ENCODE assay signal across 20 cellular contexts in genomic region chr6:77879527-77879926, GRCh38.
DNase-seq lines count a peak whose midpoint lies in the region; ATAC-seq, FAIRE-seq and TF ChIP-seq lines count a peak whose summit lies in the region.
"Had no signal": no experiment of that assay in that cellular context is flagged by ENCODE, and none has a peak within 500 bp of the region (broad histone marks: within the 10 kb centered on the region; RNA-seq: fewer than 3 reads in every experiment).

No MANE protein-coding gene starts in this region.

- intact Hi-C loops in HCT116 (cut with micrococcal nuclease), result no loop called here

- no TSS peak for BruUV-seq in HCT116 (replicated peaks; lab: Mats Ljungman, UMichigan)

- peaks cover 4 to 16% of the 10 kb centered on the region in 2 experiments; a peak in 2 of 4 replicates for H3K4me1 ChIP-seq in HCT116 (ENCODE audit: control insufficient read depth in 1 of 2, insufficient read depth in 2 of 2, low read length in 2 of 2)
- peaks cover 0 to 2% of the 10 kb centered on the region in 2 experiments for H3K4me1 ChIP-seq in trophoblast cell (ENCODE audit: control insufficient read depth in 1 of 2, insufficient read depth in 2 of 2, low read length in 2 of 2)
- H3K4me1 ChIP-seq: BE2C had no signal

- H3K23ac ChIP-seq in trophoblast cell (ENCODE audit: low read length), result no peak overlapping the region

- H3K4me3 Mint-ChIP-seq in type B pancreatic cell, result no peak overlapping the region
- H3K4me3 Mint-ChIP-seq: CD4-positive, CD25-positive, alpha-beta regulatory T cell; CD8-positive, alpha-beta memory T cell; H9 had no signal

- H3K4ac ChIP-seq in trophoblast cell (ENCODE audit: low read depth, low read length), result no peak overlapping the region

- TF ChIP-seq CTCF in HCT116 (IDR thresholded peaks at IDR 0.05 in 2 of 3, conservative IDR thresholded peaks at IDR 0.05 in 1 of 3; ENCODE audit: borderline replicate concordance in 1 of 3, insufficient read depth in 1 of 3, low read depth in 2 of 3, low read length in 2 of 3) (no peak), choroid plexus epithelial cell (conservative IDR thresholded peaks at IDR 0.05; ENCODE audit: low read depth, low read length) (no peak), type B pancreatic cell (conservative IDR thresholded peaks at IDR 0.05) (no peak)

- WGBS in trophoblast cell (ENCODE audit: extremely low coverage, insufficient coverage, insufficient read length), result no CpG with 5 or more reads among the region's 2 CpGs

- H3K9ac ChIP-seq in HCT116 (ENCODE audit: low read length) (no peak overlapping the region), trophoblast cell (ENCODE audit: low read length) (no peak overlapping the region)

- H3K14ac ChIP-seq in trophoblast cell (ENCODE audit: low read length), result no peak overlapping the region

- no peak overlapping the region for H3K27ac Mint-ChIP-seq in type B pancreatic cell
- H3K27ac Mint-ChIP-seq: CD4-positive, CD25-positive, alpha-beta regulatory T cell; CD8-positive, alpha-beta memory T cell; H9 had no signal

- peak; percentile 26 for FAIRE-seq in HTR-8/SVneo (lab: Jason Lieb, UNC)
- FAIRE-seq: A204.1, GM12878, H1 had no signal

- no peak overlapping the region for H2BK120ac ChIP-seq in trophoblast cell (ENCODE audit: insufficient read depth, low read length, poor library complexity)

- no peak overlapping the region for H4K91ac ChIP-seq in trophoblast cell (ENCODE audit: low read depth, low read length)

- H3K9me2 ChIP-seq in HCT116 (ENCODE audit: insufficient read depth), result no peaks in the 10 kb centered on the region

- H3K4me2 ChIP-seq in HCT116 (ENCODE audit: low read length) (peak overlapping the region; percentile 59), trophoblast cell (ENCODE audit: low read length) (peak overlapping the region; percentile 30)

- H3K9me3 Mint-ChIP-seq in type B pancreatic cell, result peaks cover 10% of the 10 kb centered on the region
- H3K9me3 Mint-ChIP-seq: H9 had no signal

- no peak overlapping the region for H3K18ac ChIP-seq in trophoblast cell (ENCODE audit: low read length)

- no peak overlapping the region for H2AK5ac ChIP-seq in trophoblast cell (ENCODE audit: low read length)

- H3K27me3 ChIP-seq in HCT116 (ENCODE audit: insufficient read depth, low read length) (no peaks in the 10 kb centered on the region), trophoblast cell (ENCODE audit: insufficient read depth, low read length) (no peaks in the 10 kb centered on the region)
- H3K27me3 ChIP-seq: BE2C had no signal

- no peak overlapping the region for H2BK5ac ChIP-seq in trophoblast cell (ENCODE audit: low read depth, low read length, poor library complexity)

- ATAC-seq in HCT116, result peak; percentile 65
- ATAC-seq: GM12878 had no signal

- H3K36me3 Mint-ChIP-seq in type B pancreatic cell, result no peaks in the 10 kb centered on the region
- H3K36me3 Mint-ChIP-seq: CD4-positive, CD25-positive, alpha-beta regulatory T cell; CD8-positive, alpha-beta memory T cell had no signal

- H3K4me3 ChIP-seq in HCT116 (replicated peaks in 1 of 2; ENCODE audit: low read depth in 1 of 2, low read length in 2 of 2) (no peak overlapping the region), choroid plexus epithelial cell (ENCODE audit: low read depth, low read length) (no peak overlapping the region), trophoblast cell (ENCODE audit: low read depth, low read length) (no peak overlapping the region)
- H3K4me3 ChIP-seq: GM12878 had no signal

- RAD21 ChIA-PET in HCT116 (lab: Charles Lee; ENCODE audit: low non-redundant PET in 1 of 2, low total read pairs in 2 of 2, uncharacterized antibody in 2 of 2, unreplicated experiment in 2 of 2), result no interaction called here

- H3K27ac ChIP-seq in HCT116 (ENCODE audit: low read depth, low read length) (no peak overlapping the region), trophoblast cell (ENCODE audit: low read depth, low read length) (peak overlapping the region; percentile 11)

- POLR2A ChIA-PET in HCT116 (lab: Charles Lee), result no interaction called here

- CTCF ChIA-PET in HCT116 (lab: Charles Lee), result no interaction called here

- peaks cover 4% of the 10 kb centered on the region for H3K79me1 ChIP-seq in trophoblast cell (ENCODE audit: low read length)

- H3K9me3 ChIP-seq in HCT116 (ENCODE audit: control insufficient read depth in 1 of 2, insufficient read depth in 1 of 2, low read depth in 1 of 2, low read length in 2 of 2) (no peaks in the 10 kb centered on the region), trophoblast cell (ENCODE audit: insufficient read depth, low read depth, low read length) (no peaks in the 10 kb centered on the region)
- H3K9me3 ChIP-seq: BE2C had no signal

- H3K36me3 ChIP-seq in HCT116 (ENCODE audit: control insufficient read depth in 1 of 2, insufficient read depth in 2 of 2, low read length in 2 of 2), result no peaks in the 10 kb centered on the region
- no peaks in the 10 kb centered on the region for H3K36me3 ChIP-seq in trophoblast cell (ENCODE audit: control insufficient read depth in 1 of 2, insufficient read depth in 2 of 2, low read length in 2 of 2)
- H3K36me3 ChIP-seq: BE2C had no signal

- no peaks in the 10 kb centered on the region for H3K79me2 ChIP-seq in HCT116 (ENCODE audit: insufficient read depth, low read length)
- H3K79me2 ChIP-seq in trophoblast cell (ENCODE audit: control insufficient read depth, insufficient read depth, low read length, poor library complexity), result no peaks in the 10 kb centered on the region

- no peaks in the 10 kb centered on the region for H4K20me1 ChIP-seq in HCT116 (ENCODE audit: insufficient read depth)

- no peaks in the 10 kb centered on the region for H3K27me3 Mint-ChIP-seq in type B pancreatic cell
- H3K27me3 Mint-ChIP-seq: CD4-positive, CD25-positive, alpha-beta regulatory T cell; CD8-positive, alpha-beta memory T cell had no signal

- DNase-seq in HCT116 (ENCODE audit: low read depth, low spot score), result no peak
- DNase-seq in HTR-8/SVneo (ENCODE audit: insufficient read length, low spot score), result no peak
- peak; percentile 2 for DNase-seq in choroid plexus epithelial cell (ENCODE audit: low read depth)
- peak in 1 of 2 donors; percentile 2 for DNase-seq in trophoblast cell
- no peak for DNase-seq in KBM-7
- no peak for DNase-seq in type B pancreatic cell (ENCODE audit: extremely low spot score, unreplicated experiment)
- DNase-seq: ACHN; BE2C; C1 segment of cervical spinal cord; CD4-positive, CD25-positive, alpha-beta regulatory T cell; CD8-positive, alpha-beta memory T cell; COR-L47; DMS 273 treated with DMSO at 0.1 percent for 48 hours; DMS53; DND-41; EL; H9 had no signal

- H4K8ac ChIP-seq in trophoblast cell (ENCODE audit: low read depth, low read length), result no peak overlapping the region

- TF ChIP-seq POLR2A in HCT116 (IDR thresholded peaks at IDR 0.05; ENCODE audit: borderline replicate concordance, extremely low read depth, insufficient read depth, insufficient read length), result no peak

- H4K12ac ChIP-seq in trophoblast cell (ENCODE audit: low read depth, low read length), result no peak overlapping the region

- no peak overlapping the region for H2BK12ac ChIP-seq in trophoblast cell (ENCODE audit: low read length)

- no peak for TF ChIP-seq RAD21 in HCT116 (IDR thresholded peaks at IDR 0.05; ENCODE audit: low read depth)

- H3K4me1 Mint-ChIP-seq in type B pancreatic cell (ENCODE audit: unreplicated experiment), result no peaks in the 10 kb centered on the region
- H3K4me1 Mint-ChIP-seq: CD4-positive, CD25-positive, alpha-beta regulatory T cell; CD8-positive, alpha-beta memory T cell had no signal

- H2AFZ ChIP-seq in HCT116 (ENCODE audit: low read depth, low read length, poor library complexity, severe bottlenecking), result peak overlapping the region; percentile 80
- H2AFZ ChIP-seq in trophoblast cell (ENCODE audit: insufficient read depth, low read length, poor library complexity), result no peak overlapping the region

- in situ Hi-C loops in KBM-7 (cut with MboI; ENCODE audit: low pct_unique_long_range_greater_than_20kb, low sequenced_read_pairs), result no loop called here

TF ChIP-seq in HCT116, 20 proteins besides CTCF, POLR2A, EP300 and RAD21:
- TF ChIP-seq ZNF274 (IDR thresholded peaks at IDR 0.05; ENCODE audit: low read depth, low read length) (no peak), EGR1 (IDR thresholded peaks at IDR 0.05; ENCODE audit: low read depth) (no peak), ZFX (IDR thresholded peaks at IDR 0.05) (no peak), POLR2AphosphoS5 (IDR thresholded peaks at IDR 0.05; ENCODE audit: low read depth, low read length) (no peak), EZH2phosphoT487 (IDR thresholded peaks at IDR 0.05; ENCODE audit: borderline replicate concordance) (no peak), YY1 (IDR thresholded peaks at IDR 0.05; ENCODE audit: extremely low read depth, insufficient replicate concordance, low read depth, low read length) (no peak), SP1 (IDR thresholded peaks at IDR 0.05; ENCODE audit: low read depth) (no peak), ELF1 (IDR thresholded peaks at IDR 0.05; ENCODE audit: borderline replicate concordance, low read depth) (no peak), EZH2 (IDR thresholded peaks at IDR 0.05) (no peak), MAX (IDR thresholded peaks at IDR 0.05) (no peak), JUND (IDR thresholded peaks at IDR 0.05) (no peak)
